ENCODE assay signal across 1 cellular context in the genomic region with DNA sequence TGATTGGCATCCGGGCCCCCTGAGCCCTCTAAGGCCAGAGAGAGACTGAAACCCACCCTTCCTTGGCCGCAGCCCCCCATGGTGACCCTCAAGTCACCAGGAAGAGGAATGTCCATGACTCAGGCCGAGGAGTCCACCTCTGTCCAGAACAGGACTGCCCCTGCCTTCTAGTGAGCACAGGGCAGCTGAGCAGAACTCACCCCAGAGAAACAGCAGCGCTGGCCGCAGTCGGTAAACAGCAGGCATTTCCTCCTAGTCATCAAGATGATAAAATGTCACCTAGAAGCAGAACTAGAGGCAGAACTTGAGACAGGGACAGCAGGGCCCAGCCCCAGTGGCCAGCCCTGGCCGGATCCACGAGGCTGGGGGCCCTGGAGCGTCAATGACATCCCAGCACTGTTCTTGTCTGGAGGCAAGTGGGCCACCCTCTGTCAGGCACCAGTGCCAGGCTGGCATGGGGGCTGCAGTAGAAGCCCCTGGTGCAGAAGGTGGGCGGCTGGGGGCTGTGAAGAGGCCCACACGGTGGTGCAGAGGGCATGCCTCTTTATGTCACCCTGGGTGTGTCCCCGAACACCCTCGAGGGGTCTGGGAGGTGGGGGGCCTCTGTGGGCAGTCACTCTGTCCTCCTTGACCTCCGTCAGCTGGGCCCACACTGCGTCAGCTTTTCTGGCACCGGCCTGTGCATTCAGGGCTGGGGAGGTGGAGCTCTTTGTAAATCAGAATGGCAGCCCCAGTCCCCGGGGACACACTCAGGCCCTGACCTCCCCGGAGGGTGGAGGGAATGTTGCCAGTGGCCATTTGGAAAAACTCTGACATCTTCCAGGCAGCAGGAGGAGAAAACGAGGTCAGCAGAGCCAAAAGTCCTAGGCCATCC.
TF ChIP-seq lines count a peak whose summit lies in the region.

No MANE protein-coding gene starts in this region.

TF ChIP-seq in H1, 55 proteins besides CTCF, POLR2A, EP300 and RAD21:
- TF ChIP-seq CBX8 (IDR thresholded peaks at IDR 0.05; ENCODE audit: borderline replicate concordance, low read depth, low read length): no peak
- TF ChIP-seq CTBP2 (IDR thresholded peaks at IDR 0.05; ENCODE audit: borderline replicate concordance, insufficient read depth, insufficient read length, low read length): no peak
TF ChIP-seq in H1: peak in this region for 0.
